24 cellular contexts compared by ENCODE assay signal in the genomic region with DNA sequence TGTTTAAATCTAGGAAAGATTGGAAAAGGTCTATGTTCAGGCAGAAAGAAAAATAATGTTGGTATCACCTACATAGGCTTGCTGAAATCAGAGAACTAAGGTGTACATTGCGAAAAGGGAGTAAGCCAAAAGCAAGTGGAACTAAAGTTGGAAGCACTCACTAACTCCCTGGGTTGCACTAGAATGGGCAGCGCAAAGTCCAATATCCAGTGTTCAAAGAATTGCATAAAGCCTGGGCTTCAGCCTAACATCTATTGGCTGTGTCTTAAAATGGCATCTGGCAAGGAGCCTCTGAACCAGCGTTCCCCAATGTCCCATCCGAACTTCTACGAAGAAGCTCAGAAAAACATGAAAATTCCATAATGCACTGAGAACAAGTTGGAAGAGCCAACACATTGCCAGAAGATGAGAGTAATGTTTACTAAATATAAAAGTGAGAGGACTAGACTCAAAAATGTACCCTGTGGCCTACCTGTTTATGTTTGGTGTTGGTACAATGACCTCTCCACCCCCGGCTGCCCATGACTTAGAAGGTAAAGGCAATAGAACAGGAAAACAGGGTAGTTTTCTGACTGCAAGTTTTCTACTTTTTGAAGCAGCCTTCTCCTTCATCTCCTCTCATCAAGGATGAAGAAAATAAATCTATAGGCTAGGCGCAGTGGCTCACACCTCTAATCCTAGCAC.
"Had no signal": no experiment of that assay in that cellular context is flagged by ENCODE, and none has a peak within 500 bp of the region (broad histone marks: within the 10 kb centered on the region; RNA-seq: fewer than 3 reads in every experiment).

No MANE protein-coding gene starts in this region.

- H3K4me1 ChIP-seq: colonic mucosa, esophagus squamous epithelium, gastrocnemius medialis, heart right ventricle, left ventricle myocardium inferior, lower lobe of right lung had no signal

- H3K9me3 ChIP-seq: colonic mucosa, esophagus squamous epithelium, gastrocnemius medialis, lower lobe of right lung had no signal

- H3K27ac ChIP-seq: colonic mucosa, epithelial cell of prostate, esophagus squamous epithelium, gastrocnemius medialis, heart right ventricle, left ventricle myocardium inferior, lower lobe of right lung had no signal

- H3K4me3 ChIP-seq: colonic mucosa, esophagus squamous epithelium, gastrocnemius medialis, heart right ventricle, left ventricle myocardium inferior, lower lobe of right lung had no signal

- DNase-seq: cortex of kidney; effector CD8-positive, alpha-beta T cell; effector memory CD8-positive, alpha-beta T cell; endodermal cell; erythroblast; esophagus squamous epithelium; foreskin fibroblast; foreskin melanocyte; gastrocnemius medialis; glutamatergic neuron; head of caudate nucleus; heart right ventricle; hippocampal formation; left cardiac atrium; left ventricle myocardium inferior; lower lobe of right lung; mesendoderm; midbrain had no signal

- H3K27me3 ChIP-seq: colonic mucosa, gastrocnemius medialis had no signal

- H3K36me3 ChIP-seq: colonic mucosa, esophagus squamous epithelium, gastrocnemius medialis, heart right ventricle, left ventricle myocardium inferior, lower lobe of right lung had no signal

- ATAC-seq: effector memory CD8-positive, alpha-beta T cell; esophagus mucosa; gastrocnemius medialis; heart right ventricle; left cardiac atrium; lower lobe of right lung had no signal

- FAIRE-seq: endometrium, islet of Langerhans, keratinocyte had no signal
